In genomic region chr7:74373536-74373935, GRCh38 we compare ENCODE assay signal across 10 cellular contexts.
"Had no signal": no experiment of that assay in that cellular context is flagged by ENCODE, and none has a peak within 500 bp of the region (broad histone marks: within the 10 kb centered on the region; RNA-seq: fewer than 3 reads in every experiment).

No MANE protein-coding gene starts in this region.

- ATAC-seq: activated T-cell treated with anti-CD3 and anti-CD28 coated beads, Interleukin-2, amount 50 U/mL, for 4 hours; foreskin keratinocyte had no signal

- H3K27ac ChIP-seq: foreskin keratinocyte had no signal

- H3K4me1 ChIP-seq: foreskin keratinocyte had no signal

- H3K4me2 ChIP-seq: smooth muscle cell had no signal

- H3K27me3 Mint-ChIP-seq: activated CD4-positive, alpha-beta memory T cell treated with anti-CD3 and anti-CD28 coated beads for 36 hours; activated naive CD8-positive, alpha-beta T cell had no signal

- DNase-seq: activated CD4-positive, alpha-beta memory T cell treated with anti-CD3 and anti-CD28 coated beads for 36 hours; activated CD4-positive, alpha-beta T cell treated with anti-CD3 and anti-CD28 coated beads for 1 hour; activated effector memory CD4-positive, alpha-beta T cell treated with anti-CD3 and anti-CD28 coated beads, Interleukin-2, amount 50 U/mL, for 16 hours; activated T-cell treated with anti-CD3 and anti-CD28 coated beads, Interleukin-2, amount 50 U/mL, for 4 hours; foreskin keratinocyte; stimulated activated naive CD4-positive, alpha-beta T cell; T-helper 9 cell had no signal

- H3K27me3 ChIP-seq: foreskin keratinocyte, testis had no signal

- H3K36me3 Mint-ChIP-seq: activated CD4-positive, alpha-beta memory T cell treated with anti-CD3 and anti-CD28 coated beads for 36 hours; activated naive CD8-positive, alpha-beta T cell had no signal

- H3K9me3 Mint-ChIP-seq: activated CD4-positive, alpha-beta memory T cell treated with anti-CD3 and anti-CD28 coated beads for 36 hours; activated T-cell treated with anti-CD3 and anti-CD28 coated beads, Interleukin-2, amount 50 U/mL, for 4 hours had no signal

- H3K9me3 ChIP-seq: testis had no signal

- H3K27ac Mint-ChIP-seq: activated CD4-positive, alpha-beta memory T cell treated with anti-CD3 and anti-CD28 coated beads for 36 hours; activated naive CD8-positive, alpha-beta T cell had no signal

- H3K4me3 ChIP-seq: smooth muscle cell, testis had no signal

- H3K4me3 Mint-ChIP-seq: activated CD4-positive, alpha-beta memory T cell treated with anti-CD3 and anti-CD28 coated beads for 36 hours; activated naive CD8-positive, alpha-beta T cell; activated T-cell treated with anti-CD3 and anti-CD28 coated beads, Interleukin-2, amount 50 U/mL, for 4 hours had no signal
